ENCODE assay signal across 8 cellular contexts in the genomic region with DNA sequence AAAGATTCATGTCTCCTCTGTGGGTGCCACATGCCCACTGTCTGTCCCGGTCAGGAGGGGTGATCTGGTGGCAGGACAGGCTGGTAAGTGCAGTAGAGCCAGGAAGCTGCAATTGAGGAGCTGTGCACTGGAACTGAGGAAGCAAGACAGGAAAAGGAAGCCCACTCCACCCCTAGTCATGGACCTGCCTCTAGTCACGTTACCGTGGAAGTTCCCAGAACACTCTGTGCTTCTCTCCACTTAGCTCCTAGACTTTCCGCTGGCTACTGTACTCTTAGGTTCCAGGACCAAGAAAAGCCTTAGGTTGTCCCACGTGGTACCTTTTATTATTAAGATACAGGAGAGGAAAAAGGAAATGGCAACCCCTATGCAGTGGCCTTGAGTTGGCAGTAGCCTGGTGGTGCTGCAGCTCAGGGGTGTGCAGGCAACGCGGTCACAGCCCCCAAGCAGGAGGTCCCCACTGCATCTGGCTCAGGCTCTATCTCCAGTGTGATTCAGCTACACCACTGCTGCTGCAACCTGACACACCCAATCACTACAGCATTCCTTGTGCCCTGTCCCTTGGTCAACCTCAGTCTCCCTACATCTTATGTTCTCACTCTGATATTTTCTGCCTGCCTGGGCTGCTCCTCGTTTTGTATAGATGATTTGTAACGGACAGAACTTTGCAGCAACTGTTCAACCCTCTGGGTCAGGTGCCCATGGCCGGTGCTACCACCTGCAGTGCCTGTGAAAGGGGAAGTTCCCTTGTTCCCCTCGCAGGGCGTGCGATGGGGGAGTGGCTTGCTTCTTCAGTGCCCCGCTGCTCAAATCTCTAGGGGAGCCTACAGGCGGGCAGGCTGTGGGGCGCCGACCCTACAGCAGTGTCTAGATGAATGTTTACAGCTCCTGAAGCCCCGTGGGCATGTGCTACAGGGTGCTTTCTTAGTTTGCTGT. TPM values are rescaled to one million over a fixed set of nuclear protein-coding genes. Genes with fewer than 3 reads are reported as not detected.
DNase-seq lines count a peak whose midpoint lies in the region; ATAC-seq and TF ChIP-seq lines count a peak whose summit lies in the region.

No MANE protein-coding gene starts in this region.

- peak; percentile 19 for DNase-seq in stimulated activated CD4-positive, alpha-beta T cell treated with anti-CD3 and anti-CD28 coated beads, Interleukin-15, amount 100 ng/mL, for 24 hours
- no peak for DNase-seq in stimulated activated CD4-positive, alpha-beta T cell treated with anti-CD3 and anti-CD28 coated beads, Interleukin-4, amount 100 ng/mL, for 24 hours
- peak; percentile 57 for DNase-seq in NOMO-1 treated with DMSO at 0.1 percent for 48 hours (lab: John Stamatoyannopoulos, UW; ENCODE audit: unreplicated experiment)
- no peak for DNase-seq in Right ventricle myocardium superior
- no peak for DNase-seq in upper lobe of right lung
- DNase-seq in Caco-2 = no peak
- DNase-seq in posterior vena cava (ENCODE audit: low spot score) = no peak

- no peak overlapping the region for H3K4me3 ChIP-seq in upper lobe of right lung
- H3K4me3 ChIP-seq in Caco-2 (ENCODE audit: low read depth, low read length) = no peak overlapping the region

- no peaks in the 10 kb centered on the region for H3K4me1 Mint-ChIP-seq in Caco-2 (ENCODE audit: low read depth, unreplicated experiment)

- H3K4me1 ChIP-seq in upper lobe of right lung (peaks cover 5% of the 10 kb centered on the region), Caco-2 (peaks cover 4% of the 10 kb centered on the region; the same call in 1 of the 2 replicates)

- H3K9me3 Mint-ChIP-seq in Caco-2 (ENCODE audit: unreplicated experiment) = no peaks in the 10 kb centered on the region

- intact Hi-C loops in Right ventricle myocardium superior (cut with DNase I) (no loop called here), upper lobe of right lung (cut with DNase I) (no loop called here), Caco-2 (cut with micrococcal nuclease; ENCODE audit: unreplicated experiment) (no loop called here), posterior vena cava (cut with DNase I) (no loop called here)

- H3K27ac Mint-ChIP-seq in Caco-2 (ENCODE audit: unreplicated experiment) = no peak overlapping the region

- H3K27me3 Mint-ChIP-seq in Caco-2 (ENCODE audit: insufficient read depth, unreplicated experiment) = peaks cover 29% of the 10 kb centered on the region

- TF ChIP-seq CTCF in upper lobe of right lung (IDR thresholded peaks at IDR 0.05) (no peak), Caco-2 (IDR thresholded peaks at IDR 0.05; ENCODE audit: insufficient read depth in 1 of 2, low read depth in 1 of 2, low read length in 1 of 2, severe bottlenecking in 1 of 2, unreplicated experiment in 1 of 2) (no peak)

- ATAC-seq in Right ventricle myocardium superior (ENCODE audit: poor library complexity) = peak; percentile 61
- peak; percentile 38 for ATAC-seq in upper lobe of right lung
- no peak for ATAC-seq in GM21723 (IDR thresholded peaks at IDR 0.05; ENCODE audit: unreplicated experiment)

- CTCF ChIA-PET in Caco-2 (lab: Charles Lee) = no interaction called here

- H3K36me3 Mint-ChIP-seq in Caco-2 (ENCODE audit: insufficient read depth, unreplicated experiment) = no peaks in the 10 kb centered on the region

- H3K36me3 ChIP-seq in upper lobe of right lung (no peaks in the 10 kb centered on the region), Caco-2 (ENCODE audit: control insufficient read depth, insufficient read depth, low read length) (no peaks in the 10 kb centered on the region)

- no TSS peak for BruUV-seq in Caco-2 (replicated peaks; lab: Mats Ljungman, UMichigan)

- no peaks in the 10 kb centered on the region for H3K9me3 ChIP-seq in upper lobe of right lung
- H3K9me3 ChIP-seq in Caco-2 = no peaks in the 10 kb centered on the region

- no peak overlapping the region for H3K27ac ChIP-seq in upper lobe of right lung

- H3K27me3 ChIP-seq in upper lobe of right lung (peaks cover 34% of the 10 kb centered on the region), Caco-2 (replicated peaks; ENCODE audit: control insufficient read depth, insufficient read depth, low read length) (no peaks in the 10 kb centered on the region; the same call in 1 of the 2 replicates)

- POLR2A ChIA-PET in Caco-2 (lab: Charles Lee) = no interaction called here

- no peak overlapping the region for H3K4me3 Mint-ChIP-seq in Caco-2 (ENCODE audit: unreplicated experiment)

RNA-seq across cellular contexts. Expression of a gene that starts 24.4 kb away (rescaled TPM):
- 0.13 TPM for total RNA-seq in Right ventricle myocardium superior
- not detected for total RNA-seq in upper lobe of right lung
- total RNA-seq in Caco-2 (2022) = not detected in 2 replicates
- under 1 TPM; 0.09 to 0.10 TPM for total RNA-seq in posterior vena cava

Comparison
In these comparisons a context has a peak if more than half of its experiments do, and no peak if none do; other contexts are left out.
1. DNase-seq: peak in stimulated activated CD4-positive, alpha-beta T cell treated with anti-CD3 and anti-CD28 coated beads, Interleukin-15, amount 100 ng/mL, for 24 hours (single experiment) and NOMO-1 treated with DMSO at 0.1 percent for 48 hours (single experiment); none in stimulated activated CD4-positive, alpha-beta T cell treated with anti-CD3 and anti-CD28 coated beads, Interleukin-4, amount 100 ng/mL, for 24 hours (single experiment), Right ventricle myocardium superior (single experiment), upper lobe of right lung (single experiment), Caco-2 (0 of 2) and posterior vena cava (single experiment).